In genomic region chr10:24891823-24892222, GRCh38 we compare ENCODE assay signal across 1 cellular context.
TF ChIP-seq lines count a peak whose summit lies in the region.

No MANE protein-coding gene starts in this region.

TF ChIP-seq in HEK293, 187 proteins besides CTCF, POLR2A, EP300 and RAD21 (continued from another document and continues in another):
- no peak for TF ChIP-seq ZBTB10 (tag by site-specific recombination; IDR thresholded peaks at IDR 0.05)
- no peak for TF ChIP-seq IKZF3 (tag by site-specific recombination; IDR thresholded peaks at IDR 0.05)
- no peak for TF ChIP-seq ZNF302 (tag by site-specific recombination; IDR thresholded peaks at IDR 0.05; ENCODE audit: low read depth)
- TF ChIP-seq ZNF184 (tag by site-specific recombination; IDR thresholded peaks at IDR 0.05), result peak; percentile 72; the same call in 1 of the 2 replicates
- TF ChIP-seq GLIS2 (tag by site-specific recombination; IDR thresholded peaks at IDR 0.05), result 0 out of 2 replicates have a peak, but pooled peaks have one; percentile 18
- no peak for TF ChIP-seq ZNF37A (tag by site-specific recombination; IDR thresholded peaks at IDR 0.05)
- no peak for TF ChIP-seq ZBTB48 (tag by site-specific recombination; IDR thresholded peaks at IDR 0.05)
- TF ChIP-seq ZNF660 (tag by site-specific recombination; IDR thresholded peaks at IDR 0.05), result peak; percentile 66
- TF ChIP-seq ZSCAN23 (tag by site-specific recombination; IDR thresholded peaks at IDR 0.05), result no peak
- no peak for TF ChIP-seq ZNF529 (tag by site-specific recombination; IDR thresholded peaks at IDR 0.05; ENCODE audit: insufficient replicate concordance)
- no peak for TF ChIP-seq ZNF133 (tag by site-specific recombination; IDR thresholded peaks at IDR 0.05)
- no peak for TF ChIP-seq YY2 (tag by site-specific recombination; IDR thresholded peaks at IDR 0.05)
- TF ChIP-seq ZNF530 (tag by site-specific recombination; IDR thresholded peaks at IDR 0.05; ENCODE audit: low read depth), result no peak
- TF ChIP-seq ZSCAN5A (tag by site-specific recombination; IDR thresholded peaks at IDR 0.05), result no peak
- peak; percentile 84 for TF ChIP-seq SP7 (tag by site-specific recombination; IDR thresholded peaks at IDR 0.05)
- peak; percentile 18; the same call in 1 of the 2 replicates for TF ChIP-seq ZNF654 (tag by site-specific recombination; IDR thresholded peaks at IDR 0.05; ENCODE audit: low read depth)
- TF ChIP-seq ZNF571 (tag by site-specific recombination; IDR thresholded peaks at IDR 0.05), result no peak
- no peak for TF ChIP-seq ZNF416 (tag by site-specific recombination; IDR thresholded peaks at IDR 0.05)
- TF ChIP-seq ZNF114 (tag by site-specific recombination; IDR thresholded peaks at IDR 0.05), result no peak
- no peak for TF ChIP-seq ZNF785 (tag by site-specific recombination; IDR thresholded peaks at IDR 0.05)
- TF ChIP-seq KLF9 (tag by site-specific recombination; IDR thresholded peaks at IDR 0.05; ENCODE audit: low read depth), result no peak
- TF ChIP-seq ZNF837 (tag by site-specific recombination; IDR thresholded peaks at IDR 0.05), result no peak
- TF ChIP-seq ZNF155 (tag by site-specific recombination; IDR thresholded peaks at IDR 0.05), result no peak
- no peak for TF ChIP-seq ZSCAN30 (tag by site-specific recombination; IDR thresholded peaks at IDR 0.05)
- TF ChIP-seq BCL6B (tag by site-specific recombination; IDR thresholded peaks at IDR 0.05), result no peak
- TF ChIP-seq SETDB1 (IDR thresholded peaks at IDR 0.05; ENCODE audit: insufficient read length, low read length), result no peak
- peak; percentile 76 for TF ChIP-seq ZNF366 (tag by site-specific recombination; conservative IDR thresholded peaks at IDR 0.05)
- no peak for TF ChIP-seq ZNF48 (tag by site-specific recombination; IDR thresholded peaks at IDR 0.05)
- TF ChIP-seq OVOL3 (tag by site-specific recombination; IDR thresholded peaks at IDR 0.05), result peak; percentile 69; the same call in 1 of the 2 replicates
- no peak for TF ChIP-seq ZNF544 (tag by site-specific recombination; IDR thresholded peaks at IDR 0.05)
- TF ChIP-seq ZNF157 (tag by site-specific recombination; IDR thresholded peaks at IDR 0.05), result no peak
- TF ChIP-seq ZFP41 (tag by site-specific recombination; IDR thresholded peaks at IDR 0.05; ENCODE audit: borderline replicate concordance), result no peak
- no peak for TF ChIP-seq ZNF335 (tag by site-specific recombination; conservative IDR thresholded peaks at IDR 0.05)
- TF ChIP-seq ZNF548 (tag by site-specific recombination; IDR thresholded peaks at IDR 0.05), result no peak
- TF ChIP-seq ZNF768 (tag by site-specific recombination; IDR thresholded peaks at IDR 0.05), result no peak
- TF ChIP-seq PRDM10 (tag by site-specific recombination; IDR thresholded peaks at IDR 0.05), result 0 out of 2 replicates have a peak, but pooled peaks have one; percentile 43
- no peak for TF ChIP-seq ZBTB6 (tag by site-specific recombination; IDR thresholded peaks at IDR 0.05)
- TF ChIP-seq ZNF610 (tag by site-specific recombination; IDR thresholded peaks at IDR 0.05; ENCODE audit: borderline replicate concordance), result no peak
- TF ChIP-seq ZNF670 (tag by site-specific recombination; IDR thresholded peaks at IDR 0.05; ENCODE audit: low read depth), result no peak
- TF ChIP-seq ZNF23 (tag by site-specific recombination; IDR thresholded peaks at IDR 0.05; ENCODE audit: borderline replicate concordance), result no peak
- no peak for TF ChIP-seq ZBTB7A (tag by site-specific recombination; IDR thresholded peaks at IDR 0.05; ENCODE audit: low read depth)
- TF ChIP-seq SP3 (tag by site-specific recombination; IDR thresholded peaks at IDR 0.05), result no peak; the same call in 1 of the 2 replicates
- TF ChIP-seq ZNF701 (tag by site-specific recombination; IDR thresholded peaks at IDR 0.05), result no peak
- TF ChIP-seq MZF1 (tag by site-specific recombination; IDR thresholded peaks at IDR 0.05; ENCODE audit: borderline replicate concordance), result peak; percentile 37; the same call in 1 of the 2 replicates
- no peak for TF ChIP-seq ZNF311 (tag by site-specific recombination; IDR thresholded peaks at IDR 0.05; ENCODE audit: borderline replicate concordance)
- peak; percentile 50; the same call in 1 of the 2 replicates for TF ChIP-seq ZNF324 (tag by site-specific recombination; IDR thresholded peaks at IDR 0.05)
- TF ChIP-seq TRIM28 (IDR thresholded peaks at IDR 0.05; ENCODE audit: borderline replicate concordance, low read length), result no peak
- TF ChIP-seq ZNF777 (tag by site-specific recombination; IDR thresholded peaks at IDR 0.05; ENCODE audit: borderline replicate concordance), result no peak
- no peak for TF ChIP-seq ZNF112 (tag by site-specific recombination; IDR thresholded peaks at IDR 0.05)
- TF ChIP-seq KLF7 (tag by site-specific recombination; IDR thresholded peaks at IDR 0.05; ENCODE audit: borderline replicate concordance), result no peak
- TF ChIP-seq ZNF391 (tag by site-specific recombination; IDR thresholded peaks at IDR 0.05; ENCODE audit: borderline replicate concordance, low read depth), result no peak; the same call in 1 of the 2 replicates
- peak; percentile 94 for TF ChIP-seq SCRT2 (tag by site-specific recombination; IDR thresholded peaks at IDR 0.05)
- TF ChIP-seq ZNF580 (tag by site-specific recombination; IDR thresholded peaks at IDR 0.05), result peak; percentile 37; the same call in 1 of the 2 replicates
- peak; percentile 59 for TF ChIP-seq ZNF513 (tag by site-specific recombination; IDR thresholded peaks at IDR 0.05)
- TF ChIP-seq ZNF600 (tag by site-specific recombination; IDR thresholded peaks at IDR 0.05), result 0 out of 2 replicates have a peak, but pooled peaks have one; percentile 11
- TF ChIP-seq ZNF561 (tag by site-specific recombination; IDR thresholded peaks at IDR 0.05; ENCODE audit: borderline replicate concordance), result peak; percentile 68; the same call in 1 of the 2 replicates
- TF ChIP-seq ZNF623 (tag by site-specific recombination; IDR thresholded peaks at IDR 0.05), result no peak
- no peak for TF ChIP-seq HOXD13 (CRISPR knock-in tag; IDR thresholded peaks at IDR 0.05; ENCODE audit: borderline replicate concordance)
- TF ChIP-seq REPIN1 (tag by site-specific recombination; IDR thresholded peaks at IDR 0.05; ENCODE audit: low read depth), result no peak
- peak; percentile 40; the same call in 1 of the 2 replicates for TF ChIP-seq PATZ1 (tag by site-specific recombination; IDR thresholded peaks at IDR 0.05)
- no peak for TF ChIP-seq ZNF221 (tag by site-specific recombination; IDR thresholded peaks at IDR 0.05; ENCODE audit: borderline replicate concordance)
